In the genomic region with DNA sequence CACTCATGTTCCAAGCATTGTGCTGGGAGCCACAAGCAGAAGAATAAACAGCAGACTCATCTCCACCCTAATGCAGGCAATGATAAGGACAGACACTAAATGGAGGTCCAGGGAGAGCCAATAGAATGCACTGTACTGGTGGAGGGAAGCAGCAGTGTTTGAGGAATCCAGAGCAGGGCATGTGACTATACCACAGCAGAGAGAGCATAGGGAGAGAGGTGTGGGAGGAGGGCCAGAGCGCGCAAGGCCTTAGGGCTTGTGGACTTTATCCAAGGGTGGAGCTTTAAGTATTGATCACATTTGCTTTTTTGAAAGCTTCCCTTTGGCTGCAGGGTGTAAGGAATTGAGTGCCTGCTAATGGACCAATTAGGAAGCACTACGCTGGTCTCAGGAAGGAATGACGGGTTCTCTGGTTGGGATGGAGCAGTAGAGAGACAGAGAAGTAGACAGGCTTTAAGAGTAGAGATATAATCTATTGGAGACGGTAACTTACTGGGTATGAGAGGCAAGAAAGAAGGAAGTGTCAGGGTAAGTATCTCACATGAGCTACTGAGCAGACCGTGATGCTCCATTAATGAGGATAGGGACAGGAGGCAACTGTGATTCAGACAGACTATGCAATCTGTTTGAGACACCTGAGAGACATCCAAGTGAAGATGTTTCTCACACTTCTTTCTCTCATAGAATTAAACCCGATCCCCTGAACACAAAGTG, we compare ENCODE assay signal across 1 cellular context.
TF ChIP-seq lines count a peak whose summit lies in the region.

No MANE protein-coding gene starts in this region.

TF ChIP-seq in HepG2, 621 proteins besides CTCF, POLR2A, EP300 and RAD21 (continued from another document):
- TF ChIP-seq, protein P1, sequence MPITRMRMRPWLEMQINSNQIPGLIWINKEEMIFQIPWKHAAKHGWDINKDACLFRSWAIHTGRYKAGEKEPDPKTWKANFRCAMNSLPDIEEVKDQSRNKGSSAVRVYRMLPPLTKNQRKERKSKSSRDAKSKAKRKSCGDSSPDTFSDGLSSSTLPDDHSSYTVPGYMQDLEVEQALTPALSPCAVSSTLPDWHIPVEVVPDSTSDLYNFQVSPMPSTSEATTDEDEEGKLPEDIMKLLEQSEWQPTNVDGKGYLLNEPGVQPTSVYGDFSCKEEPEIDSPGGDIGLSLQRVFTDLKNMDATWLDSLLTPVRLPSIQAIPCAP (CRISPR knock-in tag; IDR thresholded peaks at IDR 0.05; ENCODE audit: low read depth): no peak
- TF ChIP-seq ZBTB3 (CRISPR knock-in tag; IDR thresholded peaks at IDR 0.05; ENCODE audit: borderline replicate concordance, low read depth) (no peak), MAFK (conservative IDR thresholded peaks at IDR 0.05 in 1 of 2, IDR thresholded peaks at IDR 0.05 in 1 of 2; ENCODE audit: low read length in 2 of 2) (no peak), SNAPC2 (CRISPR knock-in tag; IDR thresholded peaks at IDR 0.05) (no peak), NRL (CRISPR knock-in tag; IDR thresholded peaks at IDR 0.05; ENCODE audit: borderline replicate concordance) (no peak), CENPX (CRISPR knock-in tag; IDR thresholded peaks at IDR 0.05) (no peak), ZNF430 (CRISPR knock-in tag; IDR thresholded peaks at IDR 0.05) (peak; percentile 53; the same call in 1 of the 2 replicates), KAT7 (CRISPR knock-in tag; IDR thresholded peaks at IDR 0.05; ENCODE audit: borderline replicate concordance) (no peak), MTA3 (CRISPR knock-in tag; IDR thresholded peaks at IDR 0.05) (no peak), CBX5 (CRISPR knock-in tag; IDR thresholded peaks at IDR 0.05; ENCODE audit: borderline replicate concordance) (no peak), NR2C2 (CRISPR knock-in tag; IDR thresholded peaks at IDR 0.05; ENCODE audit: borderline replicate concordance) (no peak), KDM5A (IDR thresholded peaks at IDR 0.05; ENCODE audit: borderline replicate concordance, low read length) (no peak), ZNF772 (CRISPR knock-in tag; IDR thresholded peaks at IDR 0.05) (no peak; the same call in 1 of the 2 replicates), ZSCAN29 (CRISPR knock-in tag; conservative IDR thresholded peaks at IDR 0.05) (no peak), RFX5 (IDR thresholded peaks at IDR 0.05; ENCODE audit: low read depth, low read length) (no peak), MXI1 (IDR thresholded peaks at IDR 0.05; ENCODE audit: borderline replicate concordance, low read depth, low read length) (no peak; the same call in 2 of the 3 replicates), HCFC1 (IDR thresholded peaks at IDR 0.05; ENCODE audit: low read depth, low read length) (no peak), ZNF709 (CRISPR knock-in tag; IDR thresholded peaks at IDR 0.05) (no peak), ZNF121 (CRISPR knock-in tag; IDR thresholded peaks at IDR 0.05) (no peak), THAP11 (CRISPR knock-in tag; IDR thresholded peaks at IDR 0.05) (peak; percentile 56), NCOA5 (CRISPR knock-in tag; IDR thresholded peaks at IDR 0.05) (no peak), KDM6A (CRISPR knock-in tag; IDR thresholded peaks at IDR 0.05; ENCODE audit: low read depth) (0 out of 2 replicates have a peak, but pooled peaks have one; percentile 29), NFE2L2 (IDR thresholded peaks at IDR 0.05; ENCODE audit: low read length) (no peak; the same call in 1 of the 2 replicates), FOXA1 (IDR thresholded peaks at IDR 0.05) (no peak), FOXA1 (CRISPR knock-in tag; IDR thresholded peaks at IDR 0.05) (peak; percentile 56), ASH2L (IDR thresholded peaks at IDR 0.05; ENCODE audit: insufficient read length, low read depth, low read length) (peak; percentile 8), MTA1 (CRISPR knock-in tag; IDR thresholded peaks at IDR 0.05; ENCODE audit: borderline replicate concordance) (no peak), ZNF749 (CRISPR knock-in tag; IDR thresholded peaks at IDR 0.05; ENCODE audit: borderline replicate concordance) (no peak), ZNF768 (CRISPR knock-in tag; IDR thresholded peaks at IDR 0.05) (no peak), TP53 (CRISPR knock-in tag; conservative IDR thresholded peaks at IDR 0.05) (no peak), FIP1L1 (IDR thresholded peaks at IDR 0.05; ENCODE audit: borderline replicate concordance, insufficient read depth, low read depth, low read length) (no peak), ZSCAN31 (CRISPR knock-in tag; IDR thresholded peaks at IDR 0.05; ENCODE audit: low read depth) (peak; percentile 40; the same call in 1 of the 2 replicates), YEATS4 (CRISPR knock-in tag; IDR thresholded peaks at IDR 0.05; ENCODE audit: borderline replicate concordance) (no peak), DNMT3B (CRISPR knock-in tag; conservative IDR thresholded peaks at IDR 0.05) (no peak), STAT5B (CRISPR knock-in tag; IDR thresholded peaks at IDR 0.05) (no peak)
- TF ChIP-seq, protein P2, sequence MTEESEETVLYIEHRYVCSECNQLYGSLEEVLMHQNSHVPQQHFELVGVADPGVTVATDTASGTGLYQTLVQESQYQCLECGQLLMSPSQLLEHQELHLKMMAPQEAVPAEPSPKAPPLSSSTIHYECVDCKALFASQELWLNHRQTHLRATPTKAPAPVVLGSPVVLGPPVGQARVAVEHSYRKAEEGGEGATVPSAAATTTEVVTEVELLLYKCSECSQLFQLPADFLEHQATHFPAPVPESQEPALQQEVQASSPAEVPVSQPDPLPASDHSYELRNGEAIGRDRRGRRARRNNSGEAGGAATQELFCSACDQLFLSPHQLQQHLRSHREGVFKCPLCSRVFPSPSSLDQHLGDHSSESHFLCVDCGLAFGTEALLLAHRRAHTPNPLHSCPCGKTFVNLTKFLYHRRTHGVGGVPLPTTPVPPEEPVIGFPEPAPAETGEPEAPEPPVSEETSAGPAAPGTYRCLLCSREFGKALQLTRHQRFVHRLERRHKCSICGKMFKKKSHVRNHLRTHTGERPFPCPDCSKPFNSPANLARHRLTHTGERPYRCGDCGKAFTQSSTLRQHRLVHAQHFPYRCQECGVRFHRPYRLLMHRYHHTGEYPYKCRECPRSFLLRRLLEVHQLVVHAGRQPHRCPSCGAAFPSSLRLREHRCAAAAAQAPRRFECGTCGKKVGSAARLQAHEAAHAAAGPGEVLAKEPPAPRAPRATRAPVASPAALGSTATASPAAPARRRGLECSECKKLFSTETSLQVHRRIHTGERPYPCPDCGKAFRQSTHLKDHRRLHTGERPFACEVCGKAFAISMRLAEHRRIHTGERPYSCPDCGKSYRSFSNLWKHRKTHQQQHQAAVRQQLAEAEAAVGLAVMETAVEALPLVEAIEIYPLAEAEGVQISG (CRISPR knock-in tag; IDR thresholded peaks at IDR 0.05): peak; percentile 66
- TF ChIP-seq, protein P3, sequence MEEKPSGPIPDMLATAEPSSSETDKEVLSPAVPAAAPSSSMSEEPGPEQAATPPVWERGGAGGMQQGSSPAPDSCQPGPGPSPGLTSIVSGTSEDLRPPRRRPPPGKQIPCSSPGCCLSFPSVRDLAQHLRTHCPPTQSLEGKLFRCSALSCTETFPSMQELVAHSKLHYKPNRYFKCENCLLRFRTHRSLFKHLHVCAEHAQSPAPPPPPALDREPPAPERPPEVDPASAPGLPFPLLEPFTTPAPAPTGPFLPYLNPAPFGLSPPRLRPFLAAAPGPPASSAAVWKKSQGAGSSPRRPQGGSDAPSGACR (CRISPR knock-in tag; IDR thresholded peaks at IDR 0.05): no peak
- TF ChIP-seq, protein P4, sequence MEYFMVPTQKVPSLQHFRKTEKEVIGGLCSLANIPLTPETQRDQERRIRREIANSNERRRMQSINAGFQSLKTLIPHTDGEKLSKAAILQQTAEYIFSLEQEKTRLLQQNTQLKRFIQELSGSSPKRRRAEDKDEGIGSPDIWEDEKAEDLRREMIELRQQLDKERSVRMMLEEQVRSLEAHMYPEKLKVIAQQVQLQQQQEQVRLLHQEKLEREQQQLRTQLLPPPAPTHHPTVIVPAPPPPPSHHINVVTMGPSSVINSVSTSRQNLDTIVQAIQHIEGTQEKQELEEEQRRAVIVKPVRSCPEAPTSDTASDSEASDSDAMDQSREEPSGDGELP (IDR thresholded peaks at IDR 0.05; ENCODE audit: borderline replicate concordance, low read depth): 0 out of 2 replicates have a peak, but pooled peaks have one; percentile 10
- TF ChIP-seq, protein P5, sequence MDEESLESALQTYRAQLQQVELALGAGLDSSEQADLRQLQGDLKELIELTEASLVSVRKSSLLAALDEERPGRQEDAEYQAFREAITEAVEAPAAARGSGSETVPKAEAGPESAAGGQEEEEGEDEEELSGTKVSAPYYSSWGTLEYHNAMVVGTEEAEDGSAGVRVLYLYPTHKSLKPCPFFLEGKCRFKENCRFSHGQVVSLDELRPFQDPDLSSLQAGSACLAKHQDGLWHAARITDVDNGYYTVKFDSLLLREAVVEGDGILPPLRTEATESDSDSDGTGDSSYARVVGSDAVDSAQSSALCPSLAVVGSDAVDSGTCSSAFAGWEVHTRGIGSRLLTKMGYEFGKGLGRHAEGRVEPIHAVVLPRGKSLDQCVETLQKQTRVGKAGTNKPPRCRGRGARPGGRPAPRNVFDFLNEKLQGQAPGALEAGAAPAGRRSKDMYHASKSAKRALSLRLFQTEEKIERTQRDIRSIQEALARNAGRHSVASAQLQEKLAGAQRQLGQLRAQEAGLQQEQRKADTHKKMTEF (CRISPR knock-in tag; IDR thresholded peaks at IDR 0.05): no peak
- TF ChIP-seq, protein P6, sequence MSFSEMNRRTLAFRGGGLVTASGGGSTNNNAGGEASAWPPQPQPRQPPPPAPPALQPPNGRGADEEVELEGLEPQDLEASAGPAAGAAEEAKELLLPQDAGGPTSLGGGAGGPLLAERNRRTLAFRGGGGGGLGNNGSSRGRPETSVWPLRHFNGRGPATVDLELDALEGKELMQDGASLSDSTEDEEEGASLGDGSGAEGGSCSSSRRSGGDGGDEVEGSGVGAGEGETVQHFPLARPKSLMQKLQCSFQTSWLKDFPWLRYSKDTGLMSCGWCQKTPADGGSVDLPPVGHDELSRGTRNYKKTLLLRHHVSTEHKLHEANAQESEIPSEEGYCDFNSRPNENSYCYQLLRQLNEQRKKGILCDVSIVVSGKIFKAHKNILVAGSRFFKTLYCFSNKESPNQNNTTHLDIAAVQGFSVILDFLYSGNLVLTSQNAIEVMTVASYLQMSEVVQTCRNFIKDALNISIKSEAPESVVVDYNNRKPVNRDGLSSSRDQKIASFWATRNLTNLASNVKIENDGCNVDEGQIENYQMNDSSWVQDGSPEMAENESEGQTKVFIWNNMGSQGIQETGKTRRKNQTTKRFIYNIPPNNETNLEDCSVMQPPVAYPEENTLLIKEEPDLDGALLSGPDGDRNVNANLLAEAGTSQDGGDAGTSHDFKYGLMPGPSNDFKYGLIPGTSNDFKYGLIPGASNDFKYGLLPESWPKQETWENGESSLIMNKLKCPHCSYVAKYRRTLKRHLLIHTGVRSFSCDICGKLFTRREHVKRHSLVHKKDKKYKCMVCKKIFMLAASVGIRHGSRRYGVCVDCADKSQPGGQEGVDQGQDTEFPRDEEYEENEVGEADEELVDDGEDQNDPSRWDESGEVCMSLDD (CRISPR knock-in tag; IDR thresholded peaks at IDR 0.05; ENCODE audit: borderline replicate concordance): no peak
- TF ChIP-seq, protein P7, sequence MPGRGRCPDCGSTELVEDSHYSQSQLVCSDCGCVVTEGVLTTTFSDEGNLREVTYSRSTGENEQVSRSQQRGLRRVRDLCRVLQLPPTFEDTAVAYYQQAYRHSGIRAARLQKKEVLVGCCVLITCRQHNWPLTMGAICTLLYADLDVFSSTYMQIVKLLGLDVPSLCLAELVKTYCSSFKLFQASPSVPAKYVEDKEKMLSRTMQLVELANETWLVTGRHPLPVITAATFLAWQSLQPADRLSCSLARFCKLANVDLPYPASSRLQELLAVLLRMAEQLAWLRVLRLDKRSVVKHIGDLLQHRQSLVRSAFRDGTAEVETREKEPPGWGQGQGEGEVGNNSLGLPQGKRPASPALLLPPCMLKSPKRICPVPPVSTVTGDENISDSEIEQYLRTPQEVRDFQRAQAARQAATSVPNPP (CRISPR knock-in tag; IDR thresholded peaks at IDR 0.05): no peak
- TF ChIP-seq, protein P8, sequence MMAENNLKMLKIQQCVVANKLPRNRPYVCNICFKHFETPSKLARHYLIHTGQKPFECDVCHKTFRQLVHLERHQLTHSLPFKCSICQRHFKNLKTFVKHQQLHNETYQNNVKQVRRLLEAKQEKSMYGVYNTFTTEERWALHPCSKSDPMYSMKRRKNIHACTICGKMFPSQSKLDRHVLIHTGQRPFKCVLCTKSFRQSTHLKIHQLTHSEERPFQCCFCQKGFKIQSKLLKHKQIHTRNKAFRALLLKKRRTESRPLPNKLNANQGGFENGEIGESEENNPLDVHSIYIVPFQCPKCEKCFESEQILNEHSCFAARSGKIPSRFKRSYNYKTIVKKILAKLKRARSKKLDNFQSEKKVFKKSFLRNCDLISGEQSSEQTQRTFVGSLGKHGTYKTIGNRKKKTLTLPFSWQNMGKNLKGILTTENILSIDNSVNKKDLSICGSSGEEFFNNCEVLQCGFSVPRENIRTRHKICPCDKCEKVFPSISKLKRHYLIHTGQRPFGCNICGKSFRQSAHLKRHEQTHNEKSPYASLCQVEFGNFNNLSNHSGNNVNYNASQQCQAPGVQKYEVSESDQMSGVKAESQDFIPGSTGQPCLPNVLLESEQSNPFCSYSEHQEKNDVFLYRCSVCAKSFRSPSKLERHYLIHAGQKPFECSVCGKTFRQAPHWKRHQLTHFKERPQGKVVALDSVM (CRISPR knock-in tag; IDR thresholded peaks at IDR 0.05): no peak
- TF ChIP-seq, protein P9, sequence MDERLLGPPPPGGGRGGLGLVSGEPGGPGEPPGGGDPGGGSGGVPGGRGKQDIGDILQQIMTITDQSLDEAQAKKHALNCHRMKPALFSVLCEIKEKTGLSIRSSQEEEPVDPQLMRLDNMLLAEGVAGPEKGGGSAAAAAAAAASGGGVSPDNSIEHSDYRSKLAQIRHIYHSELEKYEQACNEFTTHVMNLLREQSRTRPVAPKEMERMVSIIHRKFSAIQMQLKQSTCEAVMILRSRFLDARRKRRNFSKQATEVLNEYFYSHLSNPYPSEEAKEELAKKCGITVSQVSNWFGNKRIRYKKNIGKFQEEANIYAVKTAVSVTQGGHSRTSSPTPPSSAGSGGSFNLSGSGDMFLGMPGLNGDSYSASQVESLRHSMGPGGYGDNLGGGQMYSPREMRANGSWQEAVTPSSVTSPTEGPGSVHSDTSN (CRISPR knock-in tag; IDR thresholded peaks at IDR 0.05): no peak
